28 cellular contexts compared by ENCODE assay signal in genomic region chr21:37200641-37201480, GRCh38.
"Had no signal": no experiment of that assay in that cellular context is flagged by ENCODE, and none has a peak within 500 bp of the region (broad histone marks: within the 10 kb centered on the region; RNA-seq: fewer than 3 reads in every experiment).

No MANE protein-coding gene starts in this region.

- H3K4me2 ChIP-seq: hepatocyte had no signal

- H3K27ac ChIP-seq: hepatocyte, testis, vagina had no signal

- ATAC-seq: activated T-cell treated with anti-CD3 and anti-CD28 coated beads, Interleukin-2, amount 50 U/mL, for 72 hours; body of pancreas; left lobe of liver; natural killer cell; T-helper 17 cell had no signal

- H3K4me3 ChIP-seq: body of pancreas, hepatocyte, lung, testis, vagina had no signal

- DNase-seq: activated CD4-positive, alpha-beta memory T cell treated with anti-CD3 and anti-CD28 coated beads for 36 hours; activated CD4-positive, alpha-beta T cell treated with anti-CD3 and anti-CD28 coated beads for 4 hours; activated CD4-positive, CD25-positive, alpha-beta regulatory T cell; activated effector memory CD4-positive, alpha-beta T cell treated with Interleukin-2 at 50 U/mL for 16 hours; activated naive CD4-positive, alpha-beta T cell treated with anti-CD3 and anti-CD28 coated beads, Interleukin-2, amount 10 ng/mL, durations not matched to agents 7 days and 5 days; activated T-cell treated with anti-CD3 and anti-CD28 coated beads, Interleukin-2, amount 50 U/mL, for 72 hours; anterior cingulate cortex; body of pancreas; caudate nucleus; dermis blood vessel endothelial cell; effector CD8-positive, alpha-beta T cell; erythroblast; foreskin melanocyte; glutamatergic neuron; immature natural killer cell; natural killer cell; retina; stimulated activated CD4-positive, alpha-beta T cell treated with anti-CD3 and anti-CD28 coated beads, Interleukin-12 subunit alpha, Interleukin-12 subunit beta, amount 100 ng/mL, for 4 hours; stimulated activated CD4-positive, alpha-beta T cell treated with anti-CD3 and anti-CD28 coated beads, Interleukin-4, amount 100 ng/mL, for 4 hours; SW 1271; T-helper 17 cell; testis had no signal

- H3K27me3 ChIP-seq: body of pancreas, hepatocyte, testis, vagina had no signal

- H3K4me1 Mint-ChIP-seq: activated naive CD4-positive, alpha-beta T cell treated with anti-CD3 and anti-CD28 coated beads, Interleukin-2, amount 10 ng/mL, durations not matched to agents 7 days and 5 days; immature natural killer cell; mesothelial cell of epicardium; natural killer cell; T-helper 17 cell had no signal

- H3K9me3 Mint-ChIP-seq: activated CD4-positive, alpha-beta memory T cell treated with anti-CD3 and anti-CD28 coated beads for 36 hours; activated naive CD4-positive, alpha-beta T cell treated with anti-CD3 and anti-CD28 coated beads, Interleukin-2, amount 10 ng/mL, durations not matched to agents 7 days and 5 days; activated T-cell treated with anti-CD3 and anti-CD28 coated beads, Interleukin-2, amount 50 U/mL, for 72 hours; immature natural killer cell; natural killer cell; type B pancreatic cell had no signal

- H2AFZ ChIP-seq: hepatocyte had no signal

- H3K9me3 ChIP-seq: testis, vagina had no signal

- H3K27me3 Mint-ChIP-seq: activated CD4-positive, alpha-beta memory T cell treated with anti-CD3 and anti-CD28 coated beads for 36 hours; activated naive CD4-positive, alpha-beta T cell treated with anti-CD3 and anti-CD28 coated beads, Interleukin-2, amount 10 ng/mL, durations not matched to agents 7 days and 5 days; T-helper 17 cell; type B pancreatic cell had no signal

- H3K79me2 ChIP-seq: hepatocyte had no signal

- H3K4me1 ChIP-seq: body of pancreas, testis, vagina had no signal

- H3K27ac Mint-ChIP-seq: activated CD4-positive, alpha-beta memory T cell treated with anti-CD3 and anti-CD28 coated beads for 36 hours; activated naive CD4-positive, alpha-beta T cell treated with anti-CD3 and anti-CD28 coated beads, Interleukin-2, amount 10 ng/mL, durations not matched to agents 7 days and 5 days; activated T-cell treated with anti-CD3 and anti-CD28 coated beads, Interleukin-2, amount 50 U/mL, for 72 hours; immature natural killer cell; mesothelial cell of epicardium; natural killer cell; T-helper 17 cell; type B pancreatic cell had no signal

- H3K4me3 Mint-ChIP-seq: activated CD4-positive, alpha-beta memory T cell treated with anti-CD3 and anti-CD28 coated beads for 36 hours; activated naive CD4-positive, alpha-beta T cell treated with anti-CD3 and anti-CD28 coated beads, Interleukin-2, amount 10 ng/mL, durations not matched to agents 7 days and 5 days; activated T-cell treated with anti-CD3 and anti-CD28 coated beads, Interleukin-2, amount 50 U/mL, for 72 hours; immature natural killer cell; mesothelial cell of epicardium; natural killer cell; T-helper 17 cell; type B pancreatic cell had no signal
